Comparison of ENCODE assay signal across 35 cellular contexts in genomic region chr11:115383431-115383830, GRCh38.
"Had no signal": no experiment of that assay in that cellular context is flagged by ENCODE, and none has a peak within 500 bp of the region (broad histone marks: within the 10 kb centered on the region; RNA-seq: fewer than 3 reads in every experiment).

No MANE protein-coding gene starts in this region.

- H3K4me1 ChIP-seq: adrenal gland had no signal

- H3K27me3 ChIP-seq: adrenal gland, cardiac muscle cell had no signal

- FAIRE-seq: bronchial epithelial cell, TTC549 had no signal

- ATAC-seq: activated CD8-positive, alpha-beta T cell treated with anti-CD3 and anti-CD28 coated beads for 36 hours; activated naive CD4-positive, alpha-beta T cell treated with anti-CD3 and anti-CD28 coated beads, Interleukin-2, amount 50 U/mL, for 72 hours; activated T-cell treated with anti-CD3 and anti-CD28 coated beads, Interleukin-2, amount 50 U/mL, for 4 hours; activated T-cell treated with anti-CD3 and anti-CD28 coated beads, Interleukin-2, amount 50 U/mL, for 72 hours; activated T-helper 17 cell treated with anti-CD3 and anti-CD28 coated beads, Interleukin-2, amount 50 U/mL, for 72 hours had no signal

- H3K36me3 Mint-ChIP-seq: activated CD4-positive, alpha-beta memory T cell treated with anti-CD3 and anti-CD28 coated beads for 36 hours; activated naive CD4-positive, alpha-beta T cell treated with anti-CD3 and anti-CD28 coated beads, Interleukin-2, amount 50 U/mL, for 72 hours; brain had no signal

- DNase-seq: activated B cell treated with CpG ODN at 0.5 μM for 24 hours; activated CD4-positive, alpha-beta memory T cell treated with anti-CD3 and anti-CD28 coated beads for 36 hours; activated CD4-positive, alpha-beta T cell treated with anti-CD3 and anti-CD28 coated beads for 4 hours; activated CD4-positive, alpha-beta T cell treated with anti-CD3 and anti-CD28 coated beads, Interleukin-2, amount 10 ng/mL, durations not matched to agents 24 days and 14 days; activated CD4-positive, alpha-beta T cell treated with anti-CD3 and anti-CD28 coated beads, Interleukin-2, amount 50 U/mL, for 1 hour; activated CD4-positive, alpha-beta T cell treated with anti-CD3 and anti-CD28 coated beads, Interleukin-2, amount 50 U/mL, for 4 hours; activated CD4-positive, CD25-positive, alpha-beta regulatory T cell treated with anti-CD3 and anti-CD28 coated beads, Interleukin-2, amount 50 U/mL, for 72 hours; activated CD8-positive, alpha-beta memory T cell treated with anti-CD3 and anti-CD28 coated beads, Interleukin-2, amount 50 U/mL, for 4 hours; activated CD8-positive, alpha-beta T cell treated with anti-CD3 and anti-CD28 coated beads for 36 hours; activated effector memory CD4-positive, alpha-beta T cell treated with anti-CD3 and anti-CD28 coated beads, Interleukin-2, amount 50 U/mL, for 16 hours; activated gamma-delta T cell treated with Interleukin-2 at 50 U/mL for 16 hours; activated naive CD4-positive, alpha-beta T cell; activated naive CD4-positive, alpha-beta T cell treated with anti-CD3 and anti-CD28 coated beads for 36 hours; activated naive CD4-positive, alpha-beta T cell treated with anti-CD3 and anti-CD28 coated beads, Interleukin-2, amount 50 U/mL, for 16 hours; activated naive CD8-positive, alpha-beta T cell treated with anti-CD3 and anti-CD28 coated beads for 36 hours; activated T-cell treated with anti-CD3 and anti-CD28 coated beads for 4 hours; activated T-cell treated with anti-CD3 and anti-CD28 coated beads, Interleukin-2, amount 50 U/mL, for 1 hour; activated T-cell treated with anti-CD3 and anti-CD28 coated beads, Interleukin-2, amount 50 U/mL, for 4 hours; activated T-cell treated with anti-CD3 and anti-CD28 coated beads, Interleukin-2, amount 50 U/mL, for 72 hours; adrenal gland; amniotic stem cell; aorta; caudate nucleus; T-helper 9 cell had no signal

- H3K4me3 Mint-ChIP-seq: activated B cell treated with CpG ODN at 0.5 μM for 24 hours; activated CD4-positive, alpha-beta memory T cell treated with anti-CD3 and anti-CD28 coated beads for 36 hours; activated CD4-positive, alpha-beta T cell treated with anti-CD3 and anti-CD28 coated beads, Interleukin-2, amount 10 ng/mL, durations not matched to agents 24 days and 14 days; activated CD8-positive, alpha-beta T cell treated with anti-CD3 and anti-CD28 coated beads for 36 hours; activated naive CD4-positive, alpha-beta T cell treated with anti-CD3 and anti-CD28 coated beads for 36 hours; activated naive CD8-positive, alpha-beta T cell treated with anti-CD3 and anti-CD28 coated beads for 36 hours; activated T-cell treated with anti-CD3 and anti-CD28 coated beads, Interleukin-2, amount 50 U/mL, for 4 hours; activated T-cell treated with anti-CD3 and anti-CD28 coated beads, Interleukin-2, amount 50 U/mL, for 72 hours; activated T-helper 1 cell treated with anti-CD3 and anti-CD28 coated beads, Interleukin-12 subunit alpha, Interleukin-12 subunit beta, Interleukin-2, Interleukin-4 antibody, amounts not matched to agents 30 ng/mL and 10 ng/mL and 1 ng/mL, durations not matched to agents 14 hours and 24 hours and 36 hours; activated T-helper 17 cell treated with anti-CD3 and anti-CD28 coated beads, Interleukin-2, amount 50 U/mL, for 72 hours; brain; central memory CD8-positive, alpha-beta T cell; T-helper 1 cell treated with Interleukin-12 subunit alpha and Interleukin-12 subunit beta and Interleukin-4 antibody, amounts not matched to agents 30 μg/mL and 1 μg/mL, for 36 hours; T-helper 2 cell treated with Interferon-gamma antibody and Interleukin-4, amounts not matched to agents 5 μg/mL and 100 μg/mL, for 36 hours had no signal

- H3K9me3 Mint-ChIP-seq: activated B cell treated with CpG ODN at 0.5 μM for 24 hours; activated CD4-positive, alpha-beta memory T cell treated with anti-CD3 and anti-CD28 coated beads for 36 hours; activated CD4-positive, alpha-beta T cell treated with anti-CD3 and anti-CD28 coated beads, Interleukin-2, amount 10 ng/mL, durations not matched to agents 24 days and 14 days; activated CD8-positive, alpha-beta T cell treated with anti-CD3 and anti-CD28 coated beads for 36 hours; activated naive CD4-positive, alpha-beta T cell treated with anti-CD3 and anti-CD28 coated beads for 36 hours; activated naive CD4-positive, alpha-beta T cell treated with anti-CD3 and anti-CD28 coated beads, Interleukin-2, amount 50 U/mL, for 72 hours; activated T-cell treated with anti-CD3 and anti-CD28 coated beads, Interleukin-2, amount 50 U/mL, for 4 hours; activated T-cell treated with anti-CD3 and anti-CD28 coated beads, Interleukin-2, amount 50 U/mL, for 72 hours; activated T-helper 1 cell treated with anti-CD3 and anti-CD28 coated beads, Interleukin-12 subunit alpha, Interleukin-12 subunit beta, Interleukin-2, Interleukin-4 antibody, amounts not matched to agents 30 ng/mL and 10 ng/mL and 1 ng/mL, durations not matched to agents 14 hours and 24 hours and 36 hours; brain; central memory CD8-positive, alpha-beta T cell; T-helper 1 cell treated with Interleukin-12 subunit alpha and Interleukin-12 subunit beta and Interleukin-4 antibody, amounts not matched to agents 30 μg/mL and 1 μg/mL, for 36 hours; T-helper 2 cell treated with Interferon-gamma antibody and Interleukin-4, amounts not matched to agents 5 μg/mL and 100 μg/mL, for 36 hours had no signal

- H3K27ac ChIP-seq: adrenal gland, cardiac muscle cell, VCaP had no signal

- H3K27ac Mint-ChIP-seq: activated B cell treated with CpG ODN at 0.5 μM for 24 hours; activated CD4-positive, alpha-beta memory T cell treated with anti-CD3 and anti-CD28 coated beads for 36 hours; activated CD4-positive, alpha-beta T cell treated with anti-CD3 and anti-CD28 coated beads, Interleukin-2, amount 10 ng/mL, durations not matched to agents 24 days and 14 days; activated CD8-positive, alpha-beta T cell treated with anti-CD3 and anti-CD28 coated beads for 36 hours; activated naive CD4-positive, alpha-beta T cell treated with anti-CD3 and anti-CD28 coated beads for 36 hours; activated naive CD4-positive, alpha-beta T cell treated with anti-CD3 and anti-CD28 coated beads, Interleukin-2, amount 50 U/mL, for 72 hours; activated naive CD8-positive, alpha-beta T cell treated with anti-CD3 and anti-CD28 coated beads for 36 hours; activated T-cell treated with anti-CD3 and anti-CD28 coated beads, Interleukin-2, amount 50 U/mL, for 72 hours; activated T-helper 1 cell treated with anti-CD3 and anti-CD28 coated beads, Interleukin-12 subunit alpha, Interleukin-12 subunit beta, Interleukin-2, Interleukin-4 antibody, amounts not matched to agents 30 ng/mL and 10 ng/mL and 1 ng/mL, durations not matched to agents 14 hours and 24 hours and 36 hours; activated T-helper 17 cell treated with anti-CD3 and anti-CD28 coated beads, Interleukin-2, amount 50 U/mL, for 72 hours; brain; T-helper 1 cell treated with Interleukin-12 subunit alpha and Interleukin-12 subunit beta and Interleukin-4 antibody, amounts not matched to agents 30 μg/mL and 1 μg/mL, for 36 hours; T-helper 2 cell treated with Interferon-gamma antibody and Interleukin-4, amounts not matched to agents 5 μg/mL and 100 μg/mL, for 36 hours had no signal

- H3K9me3 ChIP-seq: adrenal gland had no signal

- H3K4me3 ChIP-seq: adrenal gland, cardiac muscle cell had no signal

- H3K36me3 ChIP-seq: adrenal gland, cardiac muscle cell had no signal

- H3K27me3 Mint-ChIP-seq: activated CD4-positive, alpha-beta T cell treated with anti-CD3 and anti-CD28 coated beads, Interleukin-2, amount 10 ng/mL, durations not matched to agents 24 days and 14 days; activated CD8-positive, alpha-beta T cell treated with anti-CD3 and anti-CD28 coated beads for 36 hours; brain had no signal

- H3K4me1 Mint-ChIP-seq: activated B cell treated with CpG ODN at 0.5 μM for 24 hours; activated naive CD8-positive, alpha-beta T cell treated with anti-CD3 and anti-CD28 coated beads for 36 hours; activated T-helper 17 cell treated with anti-CD3 and anti-CD28 coated beads, Interleukin-2, amount 50 U/mL, for 72 hours had no signal
